Comparison of ENCODE assay signal across 30 cellular contexts in genomic region chr5:150247726-150248125, GRCh38. TPM values are rescaled to one million over a fixed set of nuclear protein-coding genes. Genes with fewer than 3 reads are reported as not detected.
"Had no signal": no experiment of that assay in that cellular context is flagged by ENCODE, and none has a peak within 500 bp of the region (broad histone marks: within the 10 kb centered on the region; RNA-seq: fewer than 3 reads in every experiment).

No MANE protein-coding gene starts in this region.

- H3K36me3 ChIP-seq: colonic mucosa, esophagus squamous epithelium, heart right ventricle, left lung, lower lobe of right lung had no signal

- H3K4me3 Mint-ChIP-seq: dendritic cell treated with granulocyte-macrophage colony-stimulating factor and Interleukin-4, amounts not matched to agents 40 ng/mL and 50 ng/mL, for 4 days; effector memory CD8-positive, alpha-beta T cell; endodermal cell had no signal

- H3K27ac Mint-ChIP-seq: dendritic cell treated with granulocyte-macrophage colony-stimulating factor and Interleukin-4, amounts not matched to agents 40 ng/mL and 50 ng/mL, for 4 days; endodermal cell had no signal

- ATAC-seq: effector memory CD8-positive, alpha-beta T cell; heart right ventricle; left lung; left ventricle myocardium superior; lower lobe of right lung had no signal

- FAIRE-seq: endometrium, frontal cortex, islet of Langerhans, keratinocyte had no signal

- H3K27ac ChIP-seq: colonic mucosa, epithelial cell of prostate, esophagus squamous epithelium, heart right ventricle, left lung, lower lobe of right lung had no signal

- H3K27me3 ChIP-seq: colonic mucosa, heart right ventricle had no signal

- H3K4me1 ChIP-seq: colonic mucosa, left lung had no signal

- DNase-seq: colonic mucosa; cortex of kidney; effector CD8-positive, alpha-beta T cell; effector memory CD8-positive, alpha-beta T cell; endodermal cell; erythroblast; esophagus squamous epithelium; foreskin fibroblast; glutamatergic neuron; head of caudate nucleus; heart right ventricle; hippocampal formation; left cardiac atrium; left ventricle myocardium superior; lower lobe of right lung; mesendoderm; midbrain had no signal

- H3K4me3 ChIP-seq: colonic mucosa, esophagus squamous epithelium, heart right ventricle, left lung, lower lobe of right lung had no signal

- H3K9me3 ChIP-seq: colonic mucosa, esophagus squamous epithelium, heart right ventricle, left lung, lower lobe of right lung had no signal

- H3K9me3 Mint-ChIP-seq: dendritic cell treated with granulocyte-macrophage colony-stimulating factor and Interleukin-4, amounts not matched to agents 40 ng/mL and 50 ng/mL, for 4 days; effector memory CD8-positive, alpha-beta T cell; endodermal cell had no signal

RNA-seq across cellular contexts. Expression of gene CAMK2A, which starts 41.8 kb away (rescaled TPM):
- total RNA-seq: dermis microvascular lymphatic vessel endothelial cell, glomerular endothelial cell, kidney epithelial cell, lung microvascular endothelial cell had no signal

RNA-seq across cellular contexts. Expression of gene ARSI, which starts 55.0 kb away (rescaled TPM):
- total RNA-seq: lung microvascular endothelial cell had no signal

RNA-seq across cellular contexts. Expression of gene SLC6A7, which starts 57.9 kb away (rescaled TPM):
- total RNA-seq: dermis microvascular lymphatic vessel endothelial cell, endodermal cell, esophagus mucosa, esophagus squamous epithelium, glomerular endothelial cell, heart right ventricle, kidney epithelial cell, left cardiac atrium, left lung, left ventricle myocardium superior, lower lobe of right lung, lung microvascular endothelial cell, mucosa of gallbladder had no signal
- polyA plus RNA-seq: heart right ventricle, keratinocyte had no signal
